8 cellular contexts compared by ENCODE assay signal in genomic region chr1:182614796-182615451, GRCh38. TPM values are rescaled to one million over a fixed set of nuclear protein-coding genes. Genes with fewer than 3 reads are reported as not detected.
DNase-seq lines count a peak whose midpoint lies in the region; ATAC-seq and TF ChIP-seq lines count a peak whose summit lies in the region.

No MANE protein-coding gene starts in this region.

- intact Hi-C loops in A673 (cut with micrococcal nuclease; ENCODE audit: unreplicated experiment): no loop called here

- H3K27ac ChIP-seq in A673 (ENCODE audit: low read depth, low read length, poor library complexity, severe bottlenecking): peak overlapping the region; percentile 100

- H3K4me3 ChIP-seq in A673 (ENCODE audit: low read depth, low read length, poor library complexity, severe bottlenecking): peak overlapping the region; percentile 50

- TSS peak; percentile 88 for BruUV-seq in A673 (replicated peaks; lab: Mats Ljungman, UMichigan)

- CTCF ChIA-PET in A673 (lab: Charles Lee): interaction anchor here (0.7 kb wide), 1 partner anchor 13 kb away, joined by 3 read pairs; no protein-coding TSS in a partner anchor

- H3K27me3 ChIP-seq in A673 (replicated peaks; ENCODE audit: insufficient read depth, low read depth, low read length, poor library complexity): no peaks in the 10 kb centered on the region

- no peaks in the 10 kb centered on the region for H3K9me3 ChIP-seq in A673 (ENCODE audit: low read depth, low read length, poor library complexity, severe bottlenecking)

- peaks cover 81% of the 10 kb centered on the region for H3K4me1 ChIP-seq in A673 (ENCODE audit: insufficient read depth, low read length, poor library complexity, severe bottlenecking)

- peak; percentile 97 for DNase-seq in A673 (ENCODE audit: low spot score)
- DNase-seq in NOMO-1 treated with DMSO at 0.1 percent for 48 hours (lab: John Stamatoyannopoulos, UW; ENCODE audit: unreplicated experiment): peak; percentile 50
- peak; percentile 47 for DNase-seq in activated T-cell treated with anti-CD3 and anti-CD28 coated beads for 48 hours (ENCODE audit: low read depth)
- DNase-seq in erythroblast (lab: John Stamatoyannopoulos, UW): peak; percentile 74 to 77
- peak; percentile 73 for DNase-seq in mucosa of gallbladder (ENCODE audit: low spot score)
- peak; percentile 81 for DNase-seq in stimulated activated naive CD8-positive, alpha-beta T cell treated with anti-CD3 and anti-CD28 coated beads, Interleukin-15, Interleukin-2, amounts not matched to agents 100 U/mL and 50 U/mL, for 24 hours

- ATAC-seq in GM18505 (IDR thresholded peaks at IDR 0.05; ENCODE audit: unreplicated experiment): peak; percentile 41
- peak; percentile 29 for ATAC-seq in HG03097 (IDR thresholded peaks at IDR 0.05; ENCODE audit: low FRiP score, unreplicated experiment)
- peak; percentile 47 for ATAC-seq in stimulated activated naive CD8-positive, alpha-beta T cell treated with anti-CD3 and anti-CD28 coated beads, Interleukin-15, Interleukin-2, amounts not matched to agents 100 U/mL and 50 U/mL, for 24 hours

- no peaks in the 10 kb centered on the region for H3K36me3 ChIP-seq in A673 (ENCODE audit: insufficient read depth, low read length, poor library complexity, severe bottlenecking)

- peak; percentile 32; the same call in 1 of the 2 replicates for TF ChIP-seq CTCF in A673 (conservative IDR thresholded peaks at IDR 0.05; ENCODE audit: low read depth, low read length)

- POLR2A ChIA-PET in A673 (lab: Charles Lee; ENCODE audit: low non-redundant PET): interaction anchor here (0.5 to 0.9 kb wide), 5 partner anchors 10 to 1518 kb away, joined by 3 to 14 read pairs (median 3); no protein-coding TSS in a partner anchor

- TF ChIP-seq POLR2A in GM18505 (IDR thresholded peaks at IDR 0.05; ENCODE audit: borderline replicate concordance, extremely low read depth, insufficient read depth, insufficient read length) (peak; percentile 74), erythroblast (IDR thresholded peaks at IDR 0.05; ENCODE audit: low read length) (peak; percentile 35)

RNA-seq across cellular contexts. Expression of gene RGS16, which starts 10.7 kb away (rescaled TPM):
- total RNA-seq in A673 (2021): 22.1 and 23.1 TPM in 2 replicates
- 5.8 TPM for total RNA-seq in mucosa of gallbladder

RNA-seq across cellular contexts. Expression of gene RNASEL, which starts 25.9 kb away (rescaled TPM):
- total RNA-seq in A673 (2021): 3.2 and 3.3 TPM in 2 replicates
- total RNA-seq in mucosa of gallbladder: 16.7 TPM

Comparison
In these comparisons a context has a peak if more than half of its experiments do, and no peak if none do; other contexts are left out.
1. Peak in every context shown above with its lines: DNase-seq, ATAC-seq, H3K4me3 ChIP-seq and H3K27ac ChIP-seq.
2. DNase-seq: peak in every context shown above with its lines; median percentile 97 in A673; 81 in stimulated activated naive CD8-positive, alpha-beta T cell treated with anti-CD3 and anti-CD28 coated beads, Interleukin-15, Interleukin-2, amounts not matched to agents 100 U/mL and 50 U/mL, for 24 hours; 76 in erythroblast; 73 in mucosa of gallbladder; 50 in NOMO-1 treated with DMSO at 0.1 percent for 48 hours; 47 in activated T-cell treated with anti-CD3 and anti-CD28 coated beads for 48 hours.